ENCODE assay signal across 11 cellular contexts in the genomic region with DNA sequence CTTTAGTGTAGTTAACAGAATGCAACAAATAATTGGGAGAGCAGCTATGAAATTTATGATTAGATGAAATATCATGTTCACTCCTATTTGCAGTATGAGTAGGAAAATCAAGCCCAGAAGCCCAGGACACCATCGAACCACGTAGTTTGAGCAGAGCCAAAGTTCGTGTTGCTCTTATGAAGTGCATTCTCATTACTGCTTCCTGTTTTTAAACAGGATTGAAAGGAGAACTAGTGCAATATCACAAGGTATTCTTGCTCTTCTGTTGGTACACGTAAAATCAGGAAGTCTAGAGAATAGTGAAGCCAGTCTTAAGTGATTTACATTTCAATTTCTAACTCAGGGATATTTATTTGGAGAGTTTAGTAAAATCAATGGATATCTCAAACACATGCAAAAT. TPM values are rescaled to one million over a fixed set of nuclear protein-coding genes. Genes with fewer than 3 reads are reported as not detected.
DNase-seq lines count a peak whose midpoint lies in the region; ATAC-seq and TF ChIP-seq lines count a peak whose summit lies in the region.
"Had no signal": no experiment of that assay in that cellular context is flagged by ENCODE, and none has a peak within 500 bp of the region (broad histone marks: within the 10 kb centered on the region; RNA-seq: fewer than 3 reads in every experiment).

No MANE protein-coding gene starts in this region.

- H3K27ac Mint-ChIP-seq in activated naive CD4-positive, alpha-beta T cell treated with anti-CD3 and anti-CD28 coated beads for 36 hours, result peak overlapping the region; percentile 91
- H3K27ac Mint-ChIP-seq in stimulated activated naive B cell treated with anti-CD40 and anti-IgM and Interleukin-4, amounts not matched to agents 10 μg/mL and 1 μg/mL and 100 μg/mL, for 72 hours, result peak overlapping the region; percentile 92

- no peak overlapping the region for H3K27ac ChIP-seq in suprapubic skin
- H3K27ac ChIP-seq: cardiac muscle cell, SJSA1 had no signal

- no peak overlapping the region for H3K4me3 ChIP-seq in suprapubic skin
- H3K4me3 ChIP-seq: cardiac muscle cell, SJSA1 had no signal

- no peaks in the 10 kb centered on the region for H3K36me3 ChIP-seq in suprapubic skin
- H3K36me3 ChIP-seq: cardiac muscle cell, SJSA1 had no signal

- H3K9me3 ChIP-seq in suprapubic skin, result no peaks in the 10 kb centered on the region
- H3K9me3 ChIP-seq: SJSA1 had no signal

- no peaks in the 10 kb centered on the region for H3K27me3 Mint-ChIP-seq in activated naive CD4-positive, alpha-beta T cell treated with anti-CD3 and anti-CD28 coated beads for 36 hours (ENCODE audit: low read depth)
- H3K27me3 Mint-ChIP-seq in stimulated activated naive B cell treated with anti-CD40 and anti-IgM and Interleukin-4, amounts not matched to agents 10 μg/mL and 1 μg/mL and 100 μg/mL, for 72 hours, result no peaks in the 10 kb centered on the region

- peak; percentile 72 for ATAC-seq in HG02884 (IDR thresholded peaks at IDR 0.05; ENCODE audit: unreplicated experiment)
- peak; percentile 93 to 95 for ATAC-seq in stimulated activated naive B cell treated with anti-CD40 and anti-IgM and Interleukin-4, amounts not matched to agents 10 μg/mL and 1 μg/mL and 100 μg/mL, for 72 hours (replicated peaks)

- no peaks in the 10 kb centered on the region for H3K9me3 Mint-ChIP-seq in activated naive CD4-positive, alpha-beta T cell treated with anti-CD3 and anti-CD28 coated beads for 36 hours
- peaks cover 3 to 4% of the 10 kb centered on the region in 2 donors for H3K9me3 Mint-ChIP-seq in stimulated activated naive B cell treated with anti-CD40 and anti-IgM and Interleukin-4, amounts not matched to agents 10 μg/mL and 1 μg/mL and 100 μg/mL, for 72 hours

- CTCF ChIA-PET in activated naive CD4-positive, alpha-beta T cell treated with anti-CD3 and anti-CD28 coated beads for 36 hours (lab: Charles Lee), result interaction anchor here (0.8 to 1.6 kb wide), 3 partner anchors 12 to 107 kb away, joined by 4 read pairs; no protein-coding TSS in a partner anchor

- peaks cover 3% of the 10 kb centered on the region for H3K27me3 ChIP-seq in suprapubic skin
- H3K27me3 ChIP-seq: cardiac muscle cell, SJSA1 had no signal

- TF ChIP-seq POLR2A in suprapubic skin (IDR thresholded peaks at IDR 0.05), result no peak

- no peak for TF ChIP-seq EP300 in suprapubic skin (IDR thresholded peaks at IDR 0.05)

- WGBS in suprapubic skin, result 66% methylated on average over 4 of the region's 4 CpGs

- no peak for TF ChIP-seq CTCF in suprapubic skin (IDR thresholded peaks at IDR 0.05)

- peak; percentile 33 for DNase-seq in activated naive CD4-positive, alpha-beta T cell treated with anti-CD3 and anti-CD28 coated beads for 36 hours
- DNase-seq in activated naive CD4-positive, alpha-beta T cell (lab: John Stamatoyannopoulos, UW), result no peak
- DNase-seq in SIG-M5 treated with dmso at 0.1 percent for 504 hours (lab: John Stamatoyannopoulos, UW; ENCODE audit: unreplicated experiment) (peak; percentile 95), iPS-NIHi7 (ENCODE audit: extremely low spot score) (no peak), amniotic stem cell (lab: John Stamatoyannopoulos, UW) (no peak), suprapubic skin (ENCODE audit: low spot score in 2 of 2) (no peak)
- no peak for DNase-seq in stimulated activated naive B cell treated with anti-CD40 and anti-IgM and Interleukin-4, amounts not matched to agents 10 μg/mL and 1 μg/mL and 100 μg/mL, for 72 hours
- DNase-seq: kidney had no signal

- peak overlapping the region; percentile 52 for H3K4me3 Mint-ChIP-seq in activated naive CD4-positive, alpha-beta T cell treated with anti-CD3 and anti-CD28 coated beads for 36 hours
- H3K4me3 Mint-ChIP-seq in stimulated activated naive B cell treated with anti-CD40 and anti-IgM and Interleukin-4, amounts not matched to agents 10 μg/mL and 1 μg/mL and 100 μg/mL, for 72 hours, result peak overlapping the region; percentile 46 to 58

- intact Hi-C loops in activated naive CD4-positive, alpha-beta T cell treated with anti-CD3 and anti-CD28 coated beads for 36 hours (cut with micrococcal nuclease), result loop anchor here (1.0 to 5.0 kb wide), 5 partner anchors 9 to 1182 kb away; partner anchors contain the start of gene ARHGAP15

- H3K4me1 Mint-ChIP-seq in activated naive CD4-positive, alpha-beta T cell treated with anti-CD3 and anti-CD28 coated beads for 36 hours (ENCODE audit: low read depth), result peaks cover 80% of the 10 kb centered on the region
- H3K4me1 Mint-ChIP-seq in stimulated activated naive B cell treated with anti-CD40 and anti-IgM and Interleukin-4, amounts not matched to agents 10 μg/mL and 1 μg/mL and 100 μg/mL, for 72 hours, result peaks cover 57 to 85% of the 10 kb centered on the region in 2 donors

- no peaks in the 10 kb centered on the region for H3K4me1 ChIP-seq in suprapubic skin
- H3K4me1 ChIP-seq: SJSA1 had no signal

- peaks cover 9% of the 10 kb centered on the region for H3K36me3 Mint-ChIP-seq in activated naive CD4-positive, alpha-beta T cell treated with anti-CD3 and anti-CD28 coated beads for 36 hours (ENCODE audit: low read depth)
- H3K36me3 Mint-ChIP-seq in stimulated activated naive B cell treated with anti-CD40 and anti-IgM and Interleukin-4, amounts not matched to agents 10 μg/mL and 1 μg/mL and 100 μg/mL, for 72 hours, result peaks cover 16% of the 10 kb centered on the region in 2 donors

RNA-seq across cellular contexts. Expression of gene ARHGAP15, which starts 21.1 kb away (rescaled TPM):
- 10 to 100 TPM; 85.7 to 90.1 TPM for total RNA-seq in activated naive CD4-positive, alpha-beta T cell treated with anti-CD3 and anti-CD28 coated beads for 36 hours
- total RNA-seq in suprapubic skin, result 1 to 10 TPM; 1.2 to 6.0 (median 3.4) TPM
- total RNA-seq: cardiac muscle cell, SJSA1 had no signal

Comparison
In these comparisons a context has a peak if more than half of its experiments do, and no peak if none do; other contexts are left out.
1. DNase-seq: peak in activated naive CD4-positive, alpha-beta T cell treated with anti-CD3 and anti-CD28 coated beads for 36 hours (single experiment) and SIG-M5 treated with dmso at 0.1 percent for 504 hours (single experiment); none in activated naive CD4-positive, alpha-beta T cell (0 of 4), stimulated activated naive B cell treated with anti-CD40 and anti-IgM and Interleukin-4, amounts not matched to agents 10 μg/mL and 1 μg/mL and 100 μg/mL, for 72 hours (single experiment), iPS-NIHi7 (single experiment), amniotic stem cell (single experiment) and suprapubic skin (0 of 2).
2. RNA of gene ARHGAP15, which starts 21.1 kb away (total RNA-seq): 85.7 to 90.1 TPM in activated naive CD4-positive, alpha-beta T cell treated with anti-CD3 and anti-CD28 coated beads for 36 hours; 1.2 to 6.0 TPM in suprapubic skin; every median in the first group is over 10 times any median in the second.